1 cellular context compared by ENCODE assay signal in genomic region chr14:89640141-89640540, GRCh38.
TF ChIP-seq lines count a peak whose summit lies in the region.

No MANE protein-coding gene starts in this region.

TF ChIP-seq in IMR-90, 13 proteins besides CTCF, POLR2A, EP300 and RAD21 (continued from another document):
- no peak for TF ChIP-seq CEBPB (IDR thresholded peaks at IDR 0.05; ENCODE audit: low read depth, low read length)
- no peak for TF ChIP-seq USF2 (IDR thresholded peaks at IDR 0.05; ENCODE audit: low read depth, low read length)
- TF ChIP-seq MXI1 (IDR thresholded peaks at IDR 0.05; ENCODE audit: borderline replicate concordance, low read depth, low read length), result no peak
- no peak for TF ChIP-seq RFX5 (IDR thresholded peaks at IDR 0.05; ENCODE audit: low read depth, low read length)
- no peak for TF ChIP-seq NFE2L2 (IDR thresholded peaks at IDR 0.05; ENCODE audit: low read depth, low read length)
- TF ChIP-seq BHLHE40 (IDR thresholded peaks at IDR 0.05; ENCODE audit: low read depth, low read length), result no peak
- TF ChIP-seq CHD1 (IDR thresholded peaks at IDR 0.05; ENCODE audit: low read depth, low read length), result no peak
- TF ChIP-seq FOS (IDR thresholded peaks at IDR 0.05; ENCODE audit: low read depth, low read length), result no peak
- TF ChIP-seq SMC3 (IDR thresholded peaks at IDR 0.05; ENCODE audit: low read depth, low read length), result no peak
- TF ChIP-seq RCOR1 (IDR thresholded peaks at IDR 0.05; ENCODE audit: insufficient replicate concordance, low read length), result no peak
- TF ChIP-seq ELK1 (IDR thresholded peaks at IDR 0.05; ENCODE audit: borderline replicate concordance, low read depth, low read length), result no peak
